Comparison of ENCODE assay signal across 17 cellular contexts in genomic region chr1:154963643-154964042, GRCh38. TPM values are rescaled to one million over a fixed set of nuclear protein-coding genes. Genes with fewer than 3 reads are reported as not detected.
DNase-seq lines count a peak whose midpoint lies in the region; ATAC-seq, FAIRE-seq and TF ChIP-seq lines count a peak whose summit lies in the region.
"Had no signal": no experiment of that assay in that cellular context is flagged by ENCODE, and none has a peak within 500 bp of the region (broad histone marks: within the 10 kb centered on the region; RNA-seq: fewer than 3 reads in every experiment).

No MANE protein-coding gene starts in this region.

- no peaks in the 10 kb centered on the region for H3K27me3 ChIP-seq in Panc1 (ENCODE audit: control insufficient read depth, insufficient read depth, low read length)
- H3K27me3 ChIP-seq: esophagus muscularis mucosa, uterus had no signal

- BruUV-seq in Panc1 (replicated peaks; lab: Mats Ljungman, UMichigan), result no TSS peak

- H3K9me3 ChIP-seq in Panc1 (ENCODE audit: control insufficient read depth, insufficient read depth, low read depth, low read length), result no peaks in the 10 kb centered on the region
- H3K9me3 ChIP-seq: esophagus muscularis mucosa, uterus had no signal

- peaks cover 20% of the 10 kb centered on the region for H3K36me3 ChIP-seq in Panc1 (ENCODE audit: control insufficient read depth, insufficient read depth, low read length)
- H3K36me3 ChIP-seq: uterus had no signal

- H3K4me1 Mint-ChIP-seq in activated T-cell treated with anti-CD3 and anti-CD28 coated beads, Interleukin-2, amount 50 U/mL, for 24 hours (ENCODE audit: low read depth), result peaks cover 34% of the 10 kb centered on the region
- peaks cover 21% of the 10 kb centered on the region for H3K4me1 Mint-ChIP-seq in activated T-cell treated with anti-CD3 and anti-CD28 coated beads, Interleukin-2, amount 50 U/mL, for 4 hours (ENCODE audit: low read depth)
- H3K4me1 Mint-ChIP-seq in effector memory CD8-positive, alpha-beta T cell (ENCODE audit: low read depth in 2 of 2), result peaks cover 20 to 36% of the 10 kb centered on the region in 2 donors
- H3K4me1 Mint-ChIP-seq in progenitor cell of endocrine pancreas (ENCODE audit: low read depth), result peaks cover 14% of the 10 kb centered on the region

- DNase-seq in activated T-cell treated with anti-CD3 and anti-CD28 coated beads, Interleukin-2, amount 50 U/mL, for 24 hours, result no peak
- no peak for DNase-seq in activated T-cell treated with anti-CD3 and anti-CD28 coated beads, Interleukin-2, amount 50 U/mL, for 4 hours
- DNase-seq in Panc1 (ENCODE audit: low read depth, low spot score) (no peak), progenitor cell of endocrine pancreas (ENCODE audit: low spot score, unreplicated experiment) (no peak), glomerular visceral epithelial cell (ENCODE audit: extremely low spot score) (no peak), GM12891 (ENCODE audit: insufficient read length, low spot score) (no peak), SW480 (ENCODE audit: low spot score) (no peak)
- no peak for DNase-seq in effector memory CD8-positive, alpha-beta T cell
- DNase-seq: activated CD4-positive, alpha-beta T cell treated with anti-CD3 and anti-CD28 coated beads for 1 hour; activated gamma-delta T cell; DMS79; KG1; NCI-H2029; stimulated activated CD4-positive, alpha-beta T cell treated with anti-CD3 and anti-CD28 coated beads, Interleukin-1b, Interleukin-23, amount 100 ng/mL, for 48 hours; uterus had no signal

- in situ Hi-C loops in Panc1 (cut with HindIII; ENCODE audit: low pct_unique_long_range_greater_than_20kb, low sequenced_read_pairs), result no loop called here

- no peak overlapping the region for H3K4me3 Mint-ChIP-seq in activated T-cell treated with anti-CD3 and anti-CD28 coated beads, Interleukin-2, amount 50 U/mL, for 24 hours
- no peak overlapping the region for H3K4me3 Mint-ChIP-seq in activated T-cell treated with anti-CD3 and anti-CD28 coated beads, Interleukin-2, amount 50 U/mL, for 4 hours
- H3K4me3 Mint-ChIP-seq in effector memory CD8-positive, alpha-beta T cell, result no peak overlapping the region
- no peak overlapping the region for H3K4me3 Mint-ChIP-seq in progenitor cell of endocrine pancreas (ENCODE audit: low read depth)

- no peak for ATAC-seq in activated T-cell treated with anti-CD3 and anti-CD28 coated beads, Interleukin-2, amount 50 U/mL, for 4 hours
- no peak for ATAC-seq in Panc1
- ATAC-seq in effector memory CD8-positive, alpha-beta T cell (replicated peaks), result no peak

- FAIRE-seq in GM12891 (lab: Jason Lieb, UNC), result no peak

- TF ChIP-seq CTCF in Panc1 (IDR thresholded peaks at IDR 0.05), result no peak
- TF ChIP-seq CTCF in progenitor cell of endocrine pancreas (IDR thresholded peaks at IDR 0.05; ENCODE audit: unreplicated experiment), result no peak

- H3K27ac Mint-ChIP-seq in activated T-cell treated with anti-CD3 and anti-CD28 coated beads, Interleukin-2, amount 50 U/mL, for 24 hours, result peak overlapping the region; percentile 85
- H3K27ac Mint-ChIP-seq in effector memory CD8-positive, alpha-beta T cell, result peak overlapping the region; percentile 92 to 93
- H3K27ac Mint-ChIP-seq in progenitor cell of endocrine pancreas, result peak overlapping the region; percentile 91

- H3K4me3 ChIP-seq in Panc1 (ENCODE audit: low read depth in 2 of 2, low read length in 2 of 2), result no peak overlapping the region
- H3K4me3 ChIP-seq: lung, uterus had no signal

- H3K9me3 Mint-ChIP-seq in activated T-cell treated with anti-CD3 and anti-CD28 coated beads, Interleukin-2, amount 50 U/mL, for 24 hours, result no peaks in the 10 kb centered on the region
- no peaks in the 10 kb centered on the region for H3K9me3 Mint-ChIP-seq in activated T-cell treated with anti-CD3 and anti-CD28 coated beads, Interleukin-2, amount 50 U/mL, for 4 hours
- no peaks in the 10 kb centered on the region for H3K9me3 Mint-ChIP-seq in effector memory CD8-positive, alpha-beta T cell
- no peaks in the 10 kb centered on the region for H3K9me3 Mint-ChIP-seq in progenitor cell of endocrine pancreas (ENCODE audit: low read depth)

- intact Hi-C loops in Panc1 (cut with micrococcal nuclease; ENCODE audit: unreplicated experiment), result no loop called here

- POLR2A ChIA-PET in Panc1 (lab: Charles Lee), result no interaction called here

- CTCF ChIA-PET in Panc1 (lab: Charles Lee), result no interaction called here

- H3K27ac ChIP-seq in Panc1 (ENCODE audit: low read length), result peak overlapping the region; percentile 31; the same call in 1 of the 2 replicates

- H3K36me3 Mint-ChIP-seq in activated T-cell treated with anti-CD3 and anti-CD28 coated beads, Interleukin-2, amount 50 U/mL, for 24 hours (ENCODE audit: low read depth), result peaks cover 88% of the 10 kb centered on the region
- H3K36me3 Mint-ChIP-seq in activated T-cell treated with anti-CD3 and anti-CD28 coated beads, Interleukin-2, amount 50 U/mL, for 4 hours (ENCODE audit: insufficient read depth), result peaks cover 17% of the 10 kb centered on the region
- H3K36me3 Mint-ChIP-seq in effector memory CD8-positive, alpha-beta T cell (ENCODE audit: insufficient read depth), result peaks cover 63% of the 10 kb centered on the region
- peaks cover 8% of the 10 kb centered on the region for H3K36me3 Mint-ChIP-seq in progenitor cell of endocrine pancreas (ENCODE audit: insufficient read depth)

- TF ChIP-seq POLR2A in GM12891 (IDR thresholded peaks at IDR 0.05; ENCODE audit: low read depth, low read length), result no peak

- H3K4me1 ChIP-seq in Panc1 (ENCODE audit: control insufficient read depth, insufficient read depth, low read length), result peaks cover 36% of the 10 kb centered on the region

- H3K27me3 Mint-ChIP-seq in activated T-cell treated with anti-CD3 and anti-CD28 coated beads, Interleukin-2, amount 50 U/mL, for 24 hours, result no peaks in the 10 kb centered on the region
- H3K27me3 Mint-ChIP-seq in activated T-cell treated with anti-CD3 and anti-CD28 coated beads, Interleukin-2, amount 50 U/mL, for 4 hours (ENCODE audit: low read depth), result no peaks in the 10 kb centered on the region
- no peaks in the 10 kb centered on the region for H3K27me3 Mint-ChIP-seq in effector memory CD8-positive, alpha-beta T cell
- no peaks in the 10 kb centered on the region for H3K27me3 Mint-ChIP-seq in progenitor cell of endocrine pancreas

TF ChIP-seq in GM12891, 5 proteins besides CTCF, POLR2A, EP300 and RAD21:
- TF ChIP-seq SPI1 (IDR thresholded peaks at IDR 0.05; ENCODE audit: low read depth, low read length) (no peak), POLR2AphosphoS5 (IDR thresholded peaks at IDR 0.05; ENCODE audit: low read depth, low read length) (no peak), PAX5 (IDR thresholded peaks at IDR 0.05; ENCODE audit: insufficient read depth, low read length, severe bottlenecking) (no peak), TAF1 (IDR thresholded peaks at IDR 0.05; ENCODE audit: low read depth, low read length) (no peak), POU2F2 (IDR thresholded peaks at IDR 0.05; ENCODE audit: low read depth, low read length) (no peak)
TF ChIP-seq in GM12891: peak in this region for 0.

RNA-seq across cellular contexts. Expression of gene PYGO2, which starts 2.1 kb away (rescaled TPM):
- total RNA-seq in activated T-cell treated with anti-CD3 and anti-CD28 coated beads, Interleukin-2, amount 50 U/mL, for 4 hours, result 10 to 100 TPM; 27.6 to 28.3 (median 28.1) TPM
- 41.1 TPM for total RNA-seq in Panc1 (2021; ENCODE audit: unreplicated experiment)
- 27.3 TPM for polyA plus RNA-seq in Panc1 (2012; ENCODE audit: insufficient read length)
- 49.1 and 52.7 TPM in 2 replicates for total RNA-seq in progenitor cell of endocrine pancreas
- polyA plus RNA-seq in GM12891 (2012; ENCODE audit: low read depth, missing spikeins), result 17.5 TPM

RNA-seq across cellular contexts. Expression of gene SHC1, which starts 6.9 kb away (rescaled TPM):
- 10 to 100 TPM; 38.7 to 43.7 (median 39.2) TPM for total RNA-seq in activated T-cell treated with anti-CD3 and anti-CD28 coated beads, Interleukin-2, amount 50 U/mL, for 4 hours
- total RNA-seq in Panc1 (2021; ENCODE audit: unreplicated experiment) (373 TPM), progenitor cell of endocrine pancreas (43.3 and 54.7 TPM in 2 replicates)
- 479 TPM for polyA plus RNA-seq in Panc1 (2012; ENCODE audit: insufficient read length)
- 16.1 TPM for polyA plus RNA-seq in GM12891 (2012; ENCODE audit: low read depth, missing spikeins)

RNA-seq across cellular contexts. Expression of gene PBXIP1, which starts 7.7 kb away (rescaled TPM):
- total RNA-seq in activated T-cell treated with anti-CD3 and anti-CD28 coated beads, Interleukin-2, amount 50 U/mL, for 4 hours, result 10 to 100 TPM in 1 of 3 donors, 1 to 10 TPM in 2; 7.7 to 12.7 (median 9.5) TPM
- total RNA-seq in Panc1 (2021; ENCODE audit: unreplicated experiment), result 40.7 TPM
- 64.9 TPM for polyA plus RNA-seq in Panc1 (2012; ENCODE audit: insufficient read length)
- total RNA-seq in progenitor cell of endocrine pancreas, result 69.1 and 69.5 TPM in 2 replicates
- polyA plus RNA-seq in GM12891 (2012; ENCODE audit: low read depth, missing spikeins), result 34.1 TPM

RNA-seq across cellular contexts. Expression of gene CKS1B, which starts 10.8 kb away (rescaled TPM):
- total RNA-seq in activated T-cell treated with anti-CD3 and anti-CD28 coated beads, Interleukin-2, amount 50 U/mL, for 4 hours, result 10 to 100 TPM; 61.5 to 78.5 (median 76.7) TPM
- total RNA-seq in Panc1 (2021; ENCODE audit: unreplicated experiment) (212 TPM), progenitor cell of endocrine pancreas (78.7 and 85.8 TPM in 2 replicates)
- 156 TPM for polyA plus RNA-seq in Panc1 (2012; ENCODE audit: insufficient read length)
- polyA plus RNA-seq in GM12891 (2012; ENCODE audit: low read depth, missing spikeins), result 175 TPM

RNA-seq across cellular contexts. Expression of gene FLAD1, which starts 19.5 kb away (rescaled TPM):
- total RNA-seq in activated T-cell treated with anti-CD3 and anti-CD28 coated beads, Interleukin-2, amount 50 U/mL, for 4 hours, result 100 to 1,000 TPM; 108 to 109 (median 108) TPM
- total RNA-seq in Panc1 (2021; ENCODE audit: unreplicated experiment) (72.8 TPM), progenitor cell of endocrine pancreas (53.7 and 55.9 TPM in 2 replicates)
- polyA plus RNA-seq in Panc1 (2012; ENCODE audit: insufficient read length), result 61.9 TPM
- 34.2 TPM for polyA plus RNA-seq in GM12891 (2012; ENCODE audit: low read depth, missing spikeins)
